In the genomic region with DNA sequence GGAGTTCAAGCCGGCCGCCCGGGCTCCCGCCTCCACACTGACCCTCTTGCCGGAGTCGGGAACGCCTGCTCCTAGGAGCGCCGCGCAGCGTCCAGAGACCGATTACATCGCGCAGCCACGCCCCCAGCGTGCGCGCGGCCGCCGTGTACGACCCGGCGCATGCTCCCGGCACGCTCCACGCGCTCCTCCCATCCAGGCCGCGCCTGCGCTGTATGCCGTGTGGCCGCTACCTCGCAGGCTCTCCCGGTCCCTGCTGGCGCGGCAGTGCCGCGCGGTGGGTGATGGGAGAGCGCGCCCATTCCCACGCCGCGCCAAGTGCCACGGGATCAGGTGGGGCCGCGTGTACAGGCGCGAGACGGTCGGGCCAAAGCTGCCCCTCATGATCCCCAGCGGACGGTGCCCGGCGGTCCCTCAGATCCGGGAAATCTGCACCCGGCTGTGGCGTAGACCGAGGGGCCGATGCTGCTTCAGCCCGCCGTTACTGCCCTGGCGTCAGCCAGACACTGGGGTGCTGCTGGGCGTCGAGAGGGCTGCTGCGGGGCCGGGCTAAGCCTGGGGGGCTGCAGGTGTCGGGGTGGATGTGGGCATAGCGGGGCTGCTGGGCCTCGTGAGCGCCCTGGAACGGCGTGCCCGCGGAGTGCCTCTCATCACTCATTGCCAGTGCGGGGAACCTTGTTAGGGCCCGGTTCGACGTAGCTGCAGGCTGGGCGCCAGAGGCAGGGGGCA, we compare ENCODE assay signal across 7 cellular contexts.
A peak's percentile ranks its signal among the peaks of the same experiment; 100 is the strongest.
DNase-seq lines count a peak whose midpoint lies in the region; ATAC-seq lines count a peak whose summit lies in the region.

A gene with protein sequence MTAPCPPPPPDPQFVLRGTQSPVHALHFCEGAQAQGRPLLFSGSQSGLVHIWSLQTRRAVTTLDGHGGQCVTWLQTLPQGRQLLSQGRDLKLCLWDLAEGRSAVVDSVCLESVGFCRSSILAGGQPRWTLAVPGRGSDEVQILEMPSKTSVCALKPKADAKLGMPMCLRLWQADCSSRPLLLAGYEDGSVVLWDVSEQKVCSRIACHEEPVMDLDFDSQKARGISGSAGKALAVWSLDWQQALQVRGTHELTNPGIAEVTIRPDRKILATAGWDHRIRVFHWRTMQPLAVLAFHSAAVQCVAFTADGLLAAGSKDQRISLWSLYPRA (minus strand): TSS at position 97 of the 726 bp plus-strand sequence. CDS start 33,519 bp downstream, outside the sequence.
A gene with protein sequence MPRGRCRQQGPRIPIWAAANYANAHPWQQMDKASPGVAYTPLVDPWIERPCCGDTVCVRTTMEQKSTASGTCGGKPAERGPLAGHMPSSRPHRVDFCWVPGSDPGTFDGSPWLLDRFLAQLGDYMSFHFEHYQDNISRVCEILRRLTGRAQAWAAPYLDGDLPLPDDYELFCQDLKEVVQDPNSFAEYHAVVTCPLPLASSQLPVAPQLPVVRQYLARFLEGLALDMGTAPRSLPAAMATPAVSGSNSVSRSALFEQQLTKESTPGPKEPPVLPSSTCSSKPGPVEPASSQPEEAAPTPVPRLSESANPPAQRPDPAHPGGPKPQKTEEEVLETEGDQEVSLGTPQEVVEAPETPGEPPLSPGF (minus strand): TSS at position 97 of the 726 bp plus-strand sequence. CDS start 2,613 bp downstream, outside the sequence.

- DNase-seq in NCI-H2029 treated with DMSO at 0.1 percent for 48 hours (lab: John Stamatoyannopoulos, UW): peak; percentile 76
- DNase-seq in T-helper 9 cell: peak; percentile 93
- peak; percentile 100 for DNase-seq in astrocyte of the hippocampus (ENCODE audit: low read depth, low spot score)
- peak; percentile 91 to 92 for DNase-seq in hippocampal formation (lab: John Stamatoyannopoulos, UW)
- peak; percentile 99 for DNase-seq in retina

- ATAC-seq in GM18511 (IDR thresholded peaks at IDR 0.05; ENCODE audit: unreplicated experiment) (peak; percentile 85), HG03025 (IDR thresholded peaks at IDR 0.05; ENCODE audit: low FRiP score, unreplicated experiment) (peak; percentile 80)

Comparison
In these comparisons a context has a peak if more than half of its experiments do, and no peak if none do; other contexts are left out.
1. Peak in every context shown above with its lines: DNase-seq and ATAC-seq.